In the genomic region with DNA sequence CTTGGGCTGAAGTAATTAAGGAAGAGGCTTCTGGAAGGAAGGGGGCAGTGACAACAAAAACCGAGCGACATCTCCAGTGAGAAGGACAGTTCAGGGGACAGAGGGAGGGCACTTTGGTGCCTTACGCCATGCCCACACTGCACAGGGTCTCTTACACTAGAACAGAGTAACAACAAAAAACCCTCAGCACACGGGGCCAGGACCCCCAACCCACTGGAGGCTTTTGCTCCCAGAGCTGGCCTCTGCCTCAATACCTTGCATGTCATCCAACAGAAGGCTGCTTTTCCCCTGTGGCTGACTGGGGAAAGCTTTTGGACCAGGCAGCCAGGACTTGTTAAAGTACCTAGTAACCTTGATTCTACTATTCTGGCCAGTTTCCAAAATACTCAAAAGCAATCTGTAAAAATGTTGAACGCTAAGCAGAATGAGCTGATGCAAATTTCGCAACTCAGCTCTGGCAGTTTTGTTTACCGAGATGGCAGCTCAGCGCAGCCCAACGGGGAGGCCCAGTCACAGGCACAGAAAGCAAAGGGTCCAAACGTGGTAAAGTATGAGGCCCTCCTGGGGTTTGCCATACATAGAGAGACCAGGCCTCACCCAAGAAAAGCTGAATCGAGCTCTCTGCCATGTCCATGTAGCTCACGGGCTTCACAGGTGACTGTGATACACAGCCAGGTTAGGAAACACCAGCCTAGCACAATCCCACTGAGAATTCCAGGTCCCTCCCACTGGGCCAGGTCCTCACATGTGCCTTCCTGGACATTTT, we compare ENCODE assay signal across 1 cellular context.
TF ChIP-seq lines count a peak whose summit lies in the region.

No MANE protein-coding gene starts in this region.

TF ChIP-seq in HepG2, 621 proteins besides CTCF, POLR2A, EP300 and RAD21 (continued from another document):
- TF ChIP-seq, protein P1, sequence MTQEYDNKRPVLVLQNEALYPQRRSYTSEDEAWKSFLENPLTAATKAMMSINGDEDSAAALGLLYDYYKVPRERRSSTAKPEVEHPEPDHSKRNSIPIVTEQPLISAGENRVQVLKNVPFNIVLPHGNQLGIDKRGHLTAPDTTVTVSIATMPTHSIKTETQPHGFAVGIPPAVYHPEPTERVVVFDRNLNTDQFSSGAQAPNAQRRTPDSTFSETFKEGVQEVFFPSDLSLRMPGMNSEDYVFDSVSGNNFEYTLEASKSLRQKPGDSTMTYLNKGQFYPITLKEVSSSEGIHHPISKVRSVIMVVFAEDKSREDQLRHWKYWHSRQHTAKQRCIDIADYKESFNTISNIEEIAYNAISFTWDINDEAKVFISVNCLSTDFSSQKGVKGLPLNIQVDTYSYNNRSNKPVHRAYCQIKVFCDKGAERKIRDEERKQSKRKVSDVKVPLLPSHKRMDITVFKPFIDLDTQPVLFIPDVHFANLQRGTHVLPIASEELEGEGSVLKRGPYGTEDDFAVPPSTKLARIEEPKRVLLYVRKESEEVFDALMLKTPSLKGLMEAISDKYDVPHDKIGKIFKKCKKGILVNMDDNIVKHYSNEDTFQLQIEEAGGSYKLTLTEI (CRISPR knock-in tag; conservative IDR thresholded peaks at IDR 0.05): no peak
- TF ChIP-seq, protein P2, sequence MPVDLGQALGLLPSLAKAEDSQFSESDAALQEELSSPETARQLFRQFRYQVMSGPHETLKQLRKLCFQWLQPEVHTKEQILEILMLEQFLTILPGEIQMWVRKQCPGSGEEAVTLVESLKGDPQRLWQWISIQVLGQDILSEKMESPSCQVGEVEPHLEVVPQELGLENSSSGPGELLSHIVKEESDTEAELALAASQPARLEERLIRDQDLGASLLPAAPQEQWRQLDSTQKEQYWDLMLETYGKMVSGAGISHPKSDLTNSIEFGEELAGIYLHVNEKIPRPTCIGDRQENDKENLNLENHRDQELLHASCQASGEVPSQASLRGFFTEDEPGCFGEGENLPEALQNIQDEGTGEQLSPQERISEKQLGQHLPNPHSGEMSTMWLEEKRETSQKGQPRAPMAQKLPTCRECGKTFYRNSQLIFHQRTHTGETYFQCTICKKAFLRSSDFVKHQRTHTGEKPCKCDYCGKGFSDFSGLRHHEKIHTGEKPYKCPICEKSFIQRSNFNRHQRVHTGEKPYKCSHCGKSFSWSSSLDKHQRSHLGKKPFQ (CRISPR knock-in tag; IDR thresholded peaks at IDR 0.05; ENCODE audit: insufficient replicate concordance): peak; percentile 93
- TF ChIP-seq, protein P3, sequence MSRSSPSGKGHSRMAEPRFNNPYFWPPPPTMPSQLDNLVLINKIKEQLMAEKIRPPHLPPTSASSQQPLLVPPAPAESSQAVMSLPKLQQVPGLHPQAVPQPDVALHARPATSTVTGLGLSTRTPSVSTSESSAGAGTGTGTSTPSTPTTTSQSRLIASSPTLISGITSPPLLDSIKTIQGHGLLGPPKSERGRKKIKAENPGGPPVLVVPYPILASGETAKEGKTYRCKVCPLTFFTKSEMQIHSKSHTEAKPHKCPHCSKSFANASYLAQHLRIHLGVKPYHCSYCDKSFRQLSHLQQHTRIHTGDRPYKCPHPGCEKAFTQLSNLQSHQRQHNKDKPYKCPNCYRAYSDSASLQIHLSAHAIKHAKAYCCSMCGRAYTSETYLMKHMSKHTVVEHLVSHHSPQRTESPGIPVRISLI (CRISPR knock-in tag; IDR thresholded peaks at IDR 0.05; ENCODE audit: borderline replicate concordance): no peak; the same call in 1 of the 2 replicates
- 0 out of 2 replicates have a peak, but pooled peaks have one; percentile 29 for TF ChIP-seq ZNF136 (CRISPR knock-in tag; IDR thresholded peaks at IDR 0.05; ENCODE audit: low read depth)
- TF ChIP-seq, protein P4, sequence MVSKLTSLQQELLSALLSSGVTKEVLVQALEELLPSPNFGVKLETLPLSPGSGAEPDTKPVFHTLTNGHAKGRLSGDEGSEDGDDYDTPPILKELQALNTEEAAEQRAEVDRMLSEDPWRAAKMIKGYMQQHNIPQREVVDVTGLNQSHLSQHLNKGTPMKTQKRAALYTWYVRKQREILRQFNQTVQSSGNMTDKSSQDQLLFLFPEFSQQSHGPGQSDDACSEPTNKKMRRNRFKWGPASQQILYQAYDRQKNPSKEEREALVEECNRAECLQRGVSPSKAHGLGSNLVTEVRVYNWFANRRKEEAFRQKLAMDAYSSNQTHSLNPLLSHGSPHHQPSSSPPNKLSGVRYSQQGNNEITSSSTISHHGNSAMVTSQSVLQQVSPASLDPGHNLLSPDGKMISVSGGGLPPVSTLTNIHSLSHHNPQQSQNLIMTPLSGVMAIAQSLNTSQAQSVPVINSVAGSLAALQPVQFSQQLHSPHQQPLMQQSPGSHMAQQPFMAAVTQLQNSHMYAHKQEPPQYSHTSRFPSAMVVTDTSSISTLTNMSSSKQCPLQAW (CRISPR knock-in tag; IDR thresholded peaks at IDR 0.05): 0 out of 2 replicates have a peak, but pooled peaks have one; percentile 23
